Comparison of ENCODE assay signal across 8 cellular contexts in the genomic region with DNA sequence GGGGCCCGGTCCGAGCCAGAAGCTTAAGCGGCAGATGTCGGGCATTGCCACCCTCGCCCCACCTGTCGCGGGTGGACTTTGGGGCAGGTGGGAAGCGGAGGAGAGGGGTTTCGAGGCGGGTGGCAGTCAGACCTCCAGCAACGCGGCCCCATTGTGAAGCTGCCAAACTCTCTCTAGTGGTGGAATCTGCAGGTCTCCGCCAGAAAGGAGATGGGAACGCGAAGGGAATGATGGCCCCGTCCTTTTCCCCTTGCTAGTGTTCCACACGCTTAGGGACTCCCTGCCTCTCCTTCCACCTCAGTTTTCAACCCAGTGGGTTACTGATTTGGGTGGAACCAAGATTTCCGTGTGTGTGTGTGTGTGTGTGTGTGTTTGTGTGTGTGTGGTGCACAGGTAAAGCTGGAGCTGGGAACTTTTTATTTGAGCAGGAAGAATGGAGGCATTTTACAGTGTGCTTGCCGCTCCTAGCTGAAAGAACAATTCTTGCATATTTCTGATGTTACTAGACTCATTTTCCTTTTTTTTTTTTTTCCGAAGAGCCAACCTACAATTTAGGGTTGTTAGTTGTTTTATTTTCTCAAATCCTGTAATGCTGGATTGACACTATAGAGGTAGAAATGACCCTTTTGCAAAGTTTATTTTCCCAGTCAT. TPM values are rescaled to one million over a fixed set of nuclear protein-coding genes. Genes with fewer than 3 reads are reported as not detected.
A peak's percentile ranks its signal among the peaks of the same experiment; 100 is the strongest.
DNase-seq lines count a peak whose midpoint lies in the region; ATAC-seq and TF ChIP-seq lines count a peak whose summit lies in the region.

No MANE protein-coding gene starts in this region.

- DNase-seq in Caco-2, result peak; percentile 42
- DNase-seq in HEK293T (ENCODE audit: extremely low spot score), result peak; percentile 35
- no peak for DNase-seq in T-helper 17 cell
- DNase-seq in epithelial cell of esophagus (ENCODE audit: low read depth), result peak; percentile 45
- no peak for DNase-seq in stimulated activated CD4-positive, alpha-beta T cell treated with anti-CD3 and anti-CD28 coated beads, Interleukin-12 subunit alpha, Interleukin-12 subunit beta, amount 100 ng/mL, for 4 hours
- DNase-seq in retina, result no peak

- H3K4me3 Mint-ChIP-seq in Caco-2 (ENCODE audit: unreplicated experiment) (peak overlapping the region; percentile 81), T-helper 17 cell (peak overlapping the region; percentile 94)

- H3K9ac ChIP-seq in muscle layer of colon (ENCODE audit: low read length), result no peak overlapping the region

- peak overlapping the region; percentile 70 for H3K27ac ChIP-seq in muscle layer of colon (ENCODE audit: low read depth, low read length)

- ATAC-seq in T-helper 17 cell, result no peak
- ATAC-seq in GM18873 (IDR thresholded peaks at IDR 0.05; ENCODE audit: low FRiP score, unreplicated experiment), result no peak

- intact Hi-C loops in Caco-2 (cut with micrococcal nuclease; ENCODE audit: unreplicated experiment), result loop anchor here (2.0 to 5.0 kb wide), 2 partner anchors 117 to 182 kb away; no protein-coding TSS in a partner anchor

- H3K4me1 ChIP-seq in Caco-2 (peaks cover 9% of the 10 kb centered on the region), muscle layer of colon (ENCODE audit: insufficient read depth, low read length) (peaks cover 21% of the 10 kb centered on the region)

- peaks cover 18% of the 10 kb centered on the region for H3K4me1 Mint-ChIP-seq in Caco-2 (ENCODE audit: low read depth, unreplicated experiment)
- peaks cover 17% of the 10 kb centered on the region for H3K4me1 Mint-ChIP-seq in T-helper 17 cell

- H3K27me3 ChIP-seq in Caco-2 (replicated peaks; ENCODE audit: control insufficient read depth, insufficient read depth, low read length) (no peaks in the 10 kb centered on the region), muscle layer of colon (ENCODE audit: control insufficient read depth in 1 of 2, insufficient read depth in 2 of 2, low read length in 2 of 2) (no peaks in the 10 kb centered on the region)

- peak overlapping the region; percentile 89 for H3K4me3 ChIP-seq in Caco-2 (ENCODE audit: low read depth, low read length)
- H3K4me3 ChIP-seq in epithelial cell of esophagus (ENCODE audit: low read length), result peak overlapping the region; percentile 77
- peak overlapping the region; percentile 49 to 96 for H3K4me3 ChIP-seq in muscle layer of colon (ENCODE audit: low read depth in 1 of 2, low read length in 2 of 2)

- H3K36me3 Mint-ChIP-seq in Caco-2 (ENCODE audit: insufficient read depth, unreplicated experiment), result peaks cover 9% of the 10 kb centered on the region
- H3K36me3 Mint-ChIP-seq in T-helper 17 cell (ENCODE audit: low read depth), result no peaks in the 10 kb centered on the region

- H3K36me3 ChIP-seq in Caco-2 (ENCODE audit: control insufficient read depth, insufficient read depth, low read length) (no peaks in the 10 kb centered on the region), muscle layer of colon (ENCODE audit: insufficient read depth, low read length) (no peaks in the 10 kb centered on the region)

- CTCF ChIA-PET in Caco-2 (lab: Charles Lee), result interaction anchor here (1.3 to 2.1 kb wide), 2 partner anchors 27 to 215 kb away, joined by 4 to 7 read pairs; no protein-coding TSS in a partner anchor
- CTCF ChIA-PET in HEK293T (lab: Yijun Ruan, JAX), result interaction anchor here (0.6 to 1.6 kb wide), 4 partner anchors 98 to 292 kb away, joined by 3 to 6 read pairs (median 3); no protein-coding TSS in a partner anchor

- TF ChIP-seq CTCF in Caco-2 (IDR thresholded peaks at IDR 0.05; ENCODE audit: insufficient read depth in 1 of 2, low read depth in 1 of 2, low read length in 1 of 2, severe bottlenecking in 1 of 2, unreplicated experiment in 1 of 2), result no peak
- TF ChIP-seq CTCF in epithelial cell of esophagus (IDR thresholded peaks at IDR 0.05; ENCODE audit: insufficient read depth, low read depth, low read length, missing control alignments), result peak; percentile 9

- no peaks in the 10 kb centered on the region for H3K9me3 ChIP-seq in Caco-2
- no peaks in the 10 kb centered on the region for H3K9me3 ChIP-seq in T-helper 17 cell (ENCODE audit: control insufficient read depth, low read length, poor library complexity, severe bottlenecking)
- H3K9me3 ChIP-seq in muscle layer of colon (ENCODE audit: low read length), result no peaks in the 10 kb centered on the region

- no TSS peak for BruUV-seq in Caco-2 (replicated peaks; lab: Mats Ljungman, UMichigan)

- POLR2A ChIA-PET in Caco-2 (lab: Charles Lee), result no interaction called here
- POLR2A ChIA-PET in HEK293T (lab: Yijun Ruan, JAX), result interaction anchor here (1.0 to 2.4 kb wide), 15 partner anchors 11 to 505 kb away, joined by 3 to 12 read pairs (median 5); a partner anchor contains a TSS

- H3K27me3 Mint-ChIP-seq in Caco-2 (ENCODE audit: insufficient read depth, unreplicated experiment), result peaks cover 4% of the 10 kb centered on the region
- H3K27me3 Mint-ChIP-seq in T-helper 17 cell, result peaks cover 16% of the 10 kb centered on the region

- H3K27ac Mint-ChIP-seq in Caco-2 (ENCODE audit: unreplicated experiment), result peak overlapping the region; percentile 20
- H3K27ac Mint-ChIP-seq in T-helper 17 cell, result no peak overlapping the region

- no peaks in the 10 kb centered on the region for H3K9me3 Mint-ChIP-seq in Caco-2 (ENCODE audit: unreplicated experiment)

TF ChIP-seq in HEK293T, 16 proteins besides CTCF, POLR2A, EP300 and RAD21:
- no peak for TF ChIP-seq FOXM1 (IDR thresholded peaks at IDR 0.05; ENCODE audit: borderline replicate concordance)
- TF ChIP-seq HDGF (IDR thresholded peaks at IDR 0.05; ENCODE audit: borderline replicate concordance), result no peak
- peak; percentile 14; the same call in 1 of the 2 replicates for TF ChIP-seq L3MBTL2 (conservative IDR thresholded peaks at IDR 0.05)
- TF ChIP-seq FOXK2 (IDR thresholded peaks at IDR 0.05), result no peak
- no peak for TF ChIP-seq NFRKB (IDR thresholded peaks at IDR 0.05)
- no peak for TF ChIP-seq FOXA1 (IDR thresholded peaks at IDR 0.05)

RNA-seq across cellular contexts. Expression of a gene that starts 1.3 kb away (rescaled TPM):
- total RNA-seq in Caco-2 (2022) (4.1 and 5.2 TPM in 2 replicates), T-helper 17 cell (1 to 10 TPM; 1.7 to 3.6 TPM)

Comparison
In these comparisons a context has a peak if more than half of its experiments do, and no peak if none do; other contexts are left out.
1. DNase-seq: peak in Caco-2 (2 of 2), HEK293T (single experiment) and epithelial cell of esophagus (single experiment); none in T-helper 17 cell (0 of 3), stimulated activated CD4-positive, alpha-beta T cell treated with anti-CD3 and anti-CD28 coated beads, Interleukin-12 subunit alpha, Interleukin-12 subunit beta, amount 100 ng/mL, for 4 hours (single experiment) and retina (single experiment).
2. Peak in every context shown above with its lines, with median percentiles within 50 percentile points of each other: H3K4me3 ChIP-seq.